20 cellular contexts compared by ENCODE assay signal in genomic region chr15:80878867-80879250, GRCh38.
"Had no signal": no experiment of that assay in that cellular context is flagged by ENCODE, and none has a peak within 500 bp of the region (broad histone marks: within the 10 kb centered on the region; RNA-seq: fewer than 3 reads in every experiment).

No MANE protein-coding gene starts in this region.

- H3K36me3 ChIP-seq: gastroesophageal sphincter, neutrophil, spleen, tibial nerve had no signal

- H3K9me3 Mint-ChIP-seq: naive thymus-derived CD8-positive, alpha-beta T cell; stimulated activated memory B cell treated with anti-CD40 and anti-IgM and Interleukin-4, amounts not matched to agents 10 μg/mL and 1 μg/mL and 100 μg/mL, for 72 hours; stimulated activated naive CD8-positive, alpha-beta T cell treated with anti-CD3 and anti-CD28 coated beads, Interleukin-15, Interleukin-2, amounts not matched to agents 100 ng/mL and 50 ng/mL, for 24 hours had no signal

- H3K9me3 ChIP-seq: gastroesophageal sphincter, mucosa of descending colon, neutrophil, spleen, testis, tibial nerve had no signal

- H3K4me3 Mint-ChIP-seq: naive thymus-derived CD8-positive, alpha-beta T cell; stimulated activated memory B cell treated with anti-CD40 and anti-IgM and Interleukin-4, amounts not matched to agents 10 μg/mL and 1 μg/mL and 100 μg/mL, for 72 hours; stimulated activated naive CD8-positive, alpha-beta T cell treated with anti-CD3 and anti-CD28 coated beads, Interleukin-15, Interleukin-2, amounts not matched to agents 100 ng/mL and 50 ng/mL, for 24 hours had no signal

- H3K27ac Mint-ChIP-seq: naive thymus-derived CD8-positive, alpha-beta T cell; stimulated activated memory B cell treated with anti-CD40 and anti-IgM and Interleukin-4, amounts not matched to agents 10 μg/mL and 1 μg/mL and 100 μg/mL, for 72 hours; stimulated activated naive CD8-positive, alpha-beta T cell treated with anti-CD3 and anti-CD28 coated beads, Interleukin-15, Interleukin-2, amounts not matched to agents 100 ng/mL and 50 ng/mL, for 24 hours had no signal

- DNase-seq: effector memory CD4-positive, alpha-beta T cell; hippocampal formation; islet precursor cell; mammary epithelial cell; mucosa of descending colon; naive thymus-derived CD8-positive, alpha-beta T cell; spleen; stimulated activated CD4-positive, alpha-beta T cell treated with anti-CD3 and anti-CD28 coated beads, Interleukin-15, amount 100 ng/mL, for 24 hours; stimulated activated CD4-positive, alpha-beta T cell treated with anti-CD3 and anti-CD28 coated beads, Interleukin-1b, Interleukin-23, amount 100 ng/mL, for 48 hours; stimulated activated CD4-positive, alpha-beta T cell treated with anti-CD3 and anti-CD28 coated beads, Interleukin-4, amount 100 ng/mL, for 24 hours; testis had no signal

- H3K27me3 ChIP-seq: gastroesophageal sphincter, neutrophil, spleen, testis, tibial nerve had no signal

- H3K36me3 Mint-ChIP-seq: naive thymus-derived CD8-positive, alpha-beta T cell; stimulated activated memory B cell treated with anti-CD40 and anti-IgM and Interleukin-4, amounts not matched to agents 10 μg/mL and 1 μg/mL and 100 μg/mL, for 72 hours had no signal

- FAIRE-seq: endometrium had no signal

- H3K4me3 ChIP-seq: gastroesophageal sphincter, mucosa of descending colon, spleen, testis, tibial nerve had no signal

- H3K4me1 Mint-ChIP-seq: stimulated activated memory B cell treated with anti-CD40 and anti-IgM and Interleukin-4, amounts not matched to agents 10 μg/mL and 1 μg/mL and 100 μg/mL, for 72 hours had no signal

- ATAC-seq: esophagus mucosa; gastroesophageal sphincter; left lobe of liver; mucosa of descending colon; naive thymus-derived CD8-positive, alpha-beta T cell; sciatic nerve; stimulated activated memory B cell treated with anti-CD40 and anti-IgM and Interleukin-4, amounts not matched to agents 10 μg/mL and 1 μg/mL and 100 μg/mL, for 72 hours had no signal

- H3K27ac ChIP-seq: gastroesophageal sphincter, neutrophil, spleen, testis, tibial nerve had no signal

- H3K4me1 ChIP-seq: spleen had no signal
